ENCODE assay signal across 8 cellular contexts in genomic region chr16:27286446-27286845, GRCh38. TPM values are rescaled to one million over a fixed set of nuclear protein-coding genes. Genes with fewer than 3 reads are reported as not detected.
DNase-seq lines count a peak whose midpoint lies in the region; ATAC-seq and TF ChIP-seq lines count a peak whose summit lies in the region.

No MANE protein-coding gene starts in this region.

- H3K27ac ChIP-seq in GM23248 = peak overlapping the region; percentile 70
- H3K27ac ChIP-seq in SJSA1 = peak overlapping the region; percentile 42
- no peak overlapping the region for H3K27ac ChIP-seq in GM23338 (ENCODE audit: low read depth)

- peaks cover 3% of the 10 kb centered on the region for H3K4me1 Mint-ChIP-seq in GM23338

- peaks cover 3% of the 10 kb centered on the region; the same call in 2 of the 3 replicates for H3K36me3 Mint-ChIP-seq in GM23338 (ENCODE audit: low read depth)

- H3K27me3 ChIP-seq in GM23248 (replicated peaks; ENCODE audit: insufficient read depth) (no peaks in the 10 kb centered on the region), SJSA1 (replicated peaks) (no peaks in the 10 kb centered on the region), skeletal muscle satellite cell (ENCODE audit: control insufficient read depth, insufficient read depth, low read length) (no peaks in the 10 kb centered on the region), GM23338 (ENCODE audit: insufficient read depth) (no peaks in the 10 kb centered on the region)

- H3K9me2 ChIP-seq in GM23248 (ENCODE audit: insufficient read depth) (no peaks in the 10 kb centered on the region), GM23338 (ENCODE audit: insufficient read depth) (no peaks in the 10 kb centered on the region)

- H3K9me3 Mint-ChIP-seq in GM23338 = peaks cover 3% of the 10 kb centered on the region; the same call in 1 of the 3 replicates

- WGBS in GM23248 (ENCODE audit: low coverage in 1 of 2, low lambda C conversion rate in 2 of 2, missing lambda C conversion rate in 2 of 2), 2 experiments = 0 to 1% methylated on average over 4 of the region's 4 CpGs

- H3K27me3 Mint-ChIP-seq in GM23338 (ENCODE audit: insufficient read depth, low read depth, poor library complexity) = peaks cover 5% of the 10 kb centered on the region

- H3K4me1 ChIP-seq in GM23248 (ENCODE audit: insufficient read depth) (peaks cover 15% of the 10 kb centered on the region), SJSA1 (replicated peaks) (peaks cover 17% of the 10 kb centered on the region), skeletal muscle satellite cell (ENCODE audit: control insufficient read depth, insufficient read depth, low read length) (peaks cover 13% of the 10 kb centered on the region), GM23338 (ENCODE audit: insufficient read depth) (no peaks in the 10 kb centered on the region)

- in situ Hi-C loops in GM23248 (cut with MboI) = no loop called here

- H3K4me2 ChIP-seq in GM23248 (ENCODE audit: unreplicated experiment) = peak overlapping the region; percentile 17
- H3K4me2 ChIP-seq in skeletal muscle satellite cell (ENCODE audit: low read length) = no peak overlapping the region
- no peak overlapping the region for H3K4me2 ChIP-seq in GM23338

- H3F3A ChIP-seq in GM23248 (ENCODE audit: insufficient read depth) (peaks cover 29% of the 10 kb centered on the region), GM23338 (replicated peaks; ENCODE audit: low read depth) (no peaks in the 10 kb centered on the region)

- no peak overlapping the region; the same call in 1 of the 2 replicates for H3K27ac Mint-ChIP-seq in GM23338

- peak overlapping the region; percentile 9; the same call in 1 of the 2 replicates for H3K9ac ChIP-seq in GM23248
- H3K9ac ChIP-seq in skeletal muscle satellite cell (ENCODE audit: low read depth, low read length) = peak overlapping the region; percentile 26

- no peaks in the 10 kb centered on the region for H3K79me2 ChIP-seq in GM23248 (ENCODE audit: insufficient read depth)
- no peaks in the 10 kb centered on the region for H3K79me2 ChIP-seq in GM23338 (replicated peaks; ENCODE audit: insufficient read depth)

- H3K4me3 Mint-ChIP-seq in GM23338 = no peak overlapping the region

- H3K36me3 ChIP-seq in GM23248 (ENCODE audit: low read depth) = no peaks in the 10 kb centered on the region
- no peaks in the 10 kb centered on the region for H3K36me3 ChIP-seq in SJSA1
- H3K36me3 ChIP-seq in skeletal muscle satellite cell (ENCODE audit: insufficient read depth, low read length) = no peaks in the 10 kb centered on the region
- H3K36me3 ChIP-seq in GM23338 (ENCODE audit: insufficient read depth) = no peaks in the 10 kb centered on the region

- no peak overlapping the region for H3K4me3 ChIP-seq in GM23248
- no peak overlapping the region for H3K4me3 ChIP-seq in SJSA1
- H3K4me3 ChIP-seq in fibroblast of villous mesenchyme (ENCODE audit: low read depth, low read length) = no peak overlapping the region
- no peak overlapping the region for H3K4me3 ChIP-seq in skeletal muscle satellite cell (ENCODE audit: low read length)
- no peak overlapping the region for H3K4me3 ChIP-seq in GM23338

- ATAC-seq in GM23338 = no peak
- ATAC-seq in GM21723 (IDR thresholded peaks at IDR 0.05; ENCODE audit: unreplicated experiment) = no peak

- 0 out of 2 replicates have a peak overlapping the region, but pooled peaks have one; percentile 46 for H2AFZ ChIP-seq in GM23248
- no peak overlapping the region for H2AFZ ChIP-seq in GM23338

- no peaks in the 10 kb centered on the region for H3K9me3 ChIP-seq in GM23248 (ENCODE audit: low read depth)
- H3K9me3 ChIP-seq in SJSA1 (replicated peaks) = no peaks in the 10 kb centered on the region
- H3K9me3 ChIP-seq in skeletal muscle satellite cell (replicated peaks; ENCODE audit: low read length) = no peaks in the 10 kb centered on the region

- H4K20me1 ChIP-seq in GM23248 (ENCODE audit: insufficient read depth) (no peaks in the 10 kb centered on the region), GM23338 (replicated peaks; ENCODE audit: insufficient read depth) (no peaks in the 10 kb centered on the region; the same call in 1 of the 2 replicates)

- TF ChIP-seq CTCF in fibroblast of villous mesenchyme (IDR thresholded peaks at IDR 0.05; ENCODE audit: insufficient read depth, low read depth, low read length) = no peak
- no peak for TF ChIP-seq CTCF in GM23338 (conservative IDR thresholded peaks at IDR 0.05; ENCODE audit: low read depth in 2 of 2)

- DNase-seq in GM23248 (peak; percentile 93), SJSA1 (ENCODE audit: low read depth in 1 of 2, low spot score in 2 of 2) (peak; percentile 79 to 84), fibroblast of villous mesenchyme (ENCODE audit: low read depth) (peak; percentile 68), GM23338 (ENCODE audit: low spot score) (no peak), NCI-H524 (lab: John Stamatoyannopoulos, UW) (no peak), NCI-H446 (lab: John Stamatoyannopoulos, UW) (no peak)

TF ChIP-seq in GM23338, 12 proteins besides CTCF, POLR2A, EP300 and RAD21:
- no peak for TF ChIP-seq CREB1 (CRISPR knock-in tag; IDR thresholded peaks at IDR 0.05; ENCODE audit: low read depth)
- no peak for TF ChIP-seq POLR2AphosphoS5 (IDR thresholded peaks at IDR 0.05; ENCODE audit: low read depth)
- TF ChIP-seq STAT1 (IDR thresholded peaks at IDR 0.05; ENCODE audit: unreplicated experiment) = no peak
- no peak for TF ChIP-seq REST (IDR thresholded peaks at IDR 0.05; ENCODE audit: unreplicated experiment)
- TF ChIP-seq NANOG (IDR thresholded peaks at IDR 0.05; ENCODE audit: borderline replicate concordance) = no peak
- TF ChIP-seq ZNF114 (CRISPR knock-in tag; IDR thresholded peaks at IDR 0.05) = no peak
- TF ChIP-seq ETS1 (IDR thresholded peaks at IDR 0.05) = no peak

RNA-seq across cellular contexts. Expression of gene NSMCE1, which starts 17.9 kb away (rescaled TPM):
- 45.3 and 69.3 TPM in 2 replicates for total RNA-seq in GM23248 (2014; rRNA removed; shearing (Covaris generic))
- polyA plus RNA-seq in GM23248 (2016; fragmentation: Nextera tagmentation; extraction: Ambion mirVana) (99.3 and 107 TPM in 2 replicates), GM23338 (2016; fragmentation: Nextera tagmentation; extraction: Ambion mirVana) (47.2 and 50.8 TPM in 2 replicates)
- 62.6 and 92.1 TPM in 2 replicates for total RNA-seq in SJSA1 (2014; rRNA removed; shearing (Covaris generic))
- 60.2 and 69.1 TPM in 2 replicates for total RNA-seq in fibroblast of villous mesenchyme
- 95.6 and 107 TPM in 2 replicates for total RNA-seq in skeletal muscle satellite cell (2012; rRNA removed)
- total RNA-seq in GM23338 (2014; rRNA removed; shearing (Covaris generic)) = 30.6 and 33.9 TPM in 2 replicates

RNA-seq across cellular contexts. Expression of gene IL4R, which starts 27.3 kb away (rescaled TPM):
- 17.7 and 18.5 TPM in 2 replicates for total RNA-seq in GM23248 (2014; rRNA removed; shearing (Covaris generic))
- polyA plus RNA-seq in GM23248 (2016; fragmentation: Nextera tagmentation; extraction: Ambion mirVana) = 11.3 and 11.7 TPM in 2 replicates
- total RNA-seq in SJSA1 (2014; rRNA removed; shearing (Covaris generic)) = 5.1 and 8.1 TPM in 2 replicates
- 25.0 and 43.2 TPM in 2 replicates for total RNA-seq in fibroblast of villous mesenchyme
- 17.5 and 19.0 TPM in 2 replicates for total RNA-seq in skeletal muscle satellite cell (2012; rRNA removed)
- 16.9 and 17.6 TPM in 2 replicates for total RNA-seq in GM23338 (2014; rRNA removed; shearing (Covaris generic))
- 5.6 and 6.4 TPM in 2 replicates for polyA plus RNA-seq in GM23338 (2016; fragmentation: Nextera tagmentation; extraction: Ambion mirVana)

Comparison
In these comparisons a context has a peak if more than half of its experiments do, and no peak if none do; other contexts are left out.
1. DNase-seq: peak in GM23248 (single experiment), SJSA1 (2 of 2) and fibroblast of villous mesenchyme (single experiment); none in GM23338 (single experiment), NCI-H524 (0 of 2) and NCI-H446 (0 of 2).